1 cellular context compared by ENCODE assay signal in genomic region chr17:36001862-36002603, GRCh38.
TF ChIP-seq lines count a peak whose summit lies in the region.

No MANE protein-coding gene starts in this region.

TF ChIP-seq in GM12878, 131 proteins besides CTCF, POLR2A, EP300 and RAD21:
- no peak for TF ChIP-seq E2F4 (IDR thresholded peaks at IDR 0.05; ENCODE audit: low read depth, low read length)
- no peak for TF ChIP-seq JUNB (IDR thresholded peaks at IDR 0.05)
- no peak for TF ChIP-seq SUPT20H (IDR thresholded peaks at IDR 0.05; ENCODE audit: borderline replicate concordance, control insufficient read depth, low read depth, low read length)
- no peak for TF ChIP-seq IKZF2 (IDR thresholded peaks at IDR 0.05)
- TF ChIP-seq PML (IDR thresholded peaks at IDR 0.05; ENCODE audit: low read length) = no peak
- no peak for TF ChIP-seq ZNF592 (IDR thresholded peaks at IDR 0.05)
- no peak for TF ChIP-seq SP1 (IDR thresholded peaks at IDR 0.05; ENCODE audit: low read depth, low read length)
- no peak for TF ChIP-seq ZNF274 (IDR thresholded peaks at IDR 0.05; ENCODE audit: insufficient read depth, insufficient read length)
- TF ChIP-seq NFXL1 (IDR thresholded peaks at IDR 0.05; ENCODE audit: borderline replicate concordance) = no peak
- TF ChIP-seq SREBF1 (IDR thresholded peaks at IDR 0.05; ENCODE audit: low read length) = no peak
- TF ChIP-seq GATAD2B (conservative IDR thresholded peaks at IDR 0.05; ENCODE audit: low read depth) = no peak
- no peak for TF ChIP-seq BCLAF1 (IDR thresholded peaks at IDR 0.05)
- TF ChIP-seq CREB1 (IDR thresholded peaks at IDR 0.05; ENCODE audit: low read depth) = no peak
- no peak for TF ChIP-seq EGR1 (IDR thresholded peaks at IDR 0.05; ENCODE audit: borderline replicate concordance in 1 of 2, low read depth in 2 of 2, low read length in 2 of 2)
- TF ChIP-seq RCOR1 (conservative IDR thresholded peaks at IDR 0.05; ENCODE audit: low read depth, low read length) = no peak
- TF ChIP-seq BCL3 (IDR thresholded peaks at IDR 0.05; ENCODE audit: borderline replicate concordance, insufficient read depth, low read depth, low read length, poor library complexity, severe bottlenecking) = no peak
- no peak for TF ChIP-seq WRNIP1 (IDR thresholded peaks at IDR 0.05; ENCODE audit: borderline replicate concordance, low read depth, low read length)
- TF ChIP-seq EED (IDR thresholded peaks at IDR 0.05; ENCODE audit: low read depth) = no peak
- no peak for TF ChIP-seq FOXM1 (IDR thresholded peaks at IDR 0.05; ENCODE audit: low read depth, low read length)
